In genomic region chr20:7226156-7226555, GRCh38 we compare ENCODE assay signal across 15 cellular contexts.
DNase-seq lines count a peak whose midpoint lies in the region; ATAC-seq and TF ChIP-seq lines count a peak whose summit lies in the region.
"Had no signal": no experiment of that assay in that cellular context is flagged by ENCODE, and none has a peak within 500 bp of the region (broad histone marks: within the 10 kb centered on the region; RNA-seq: fewer than 3 reads in every experiment).

No MANE protein-coding gene starts in this region.

- H3K9me3 ChIP-seq in colonic mucosa: no peaks in the 10 kb centered on the region

- H3K4me1 ChIP-seq in colonic mucosa: no peaks in the 10 kb centered on the region
- H3K4me1 ChIP-seq: BLaER1 treated with 17β-estradiol and CSF1 and Interleukin-3, amounts not matched to agents 10 nM and 100 nM had no signal

- DNase-seq in DMS 273 (lab: John Stamatoyannopoulos, UW; ENCODE audit: unreplicated experiment): peak; percentile 83
- DNase-seq in NCI-H1694 treated with DMSO at 0.1 percent for 48 hours (lab: John Stamatoyannopoulos, UW): peak; percentile 95
- peak; percentile 89 for DNase-seq in NCI-H524 treated with DMSO at 0.1 percent for 48 hours (lab: John Stamatoyannopoulos, UW)
- DNase-seq in colonic mucosa: no peak
- DNase-seq in NOMO-1 (lab: John Stamatoyannopoulos, UW; ENCODE audit: unreplicated experiment in 2 of 2): no peak
- DNase-seq: Calu3; CD8-positive, alpha-beta T cell; DMS153; DMS79 treated with DMSO at 0.1 percent for 48 hours; GF-D8; GM23248; HCEC 1CT had no signal

- H3K4me3 ChIP-seq in colonic mucosa: no peak overlapping the region
- H3K4me3 ChIP-seq: BLaER1 treated with 17β-estradiol and CSF1 and Interleukin-3, amounts not matched to agents 10 nM and 100 nM; GM23248 had no signal

- no peak for ATAC-seq in GM19328 (IDR thresholded peaks at IDR 0.05; ENCODE audit: unreplicated experiment)
- ATAC-seq: CD8-positive, alpha-beta T cell had no signal

- no peak overlapping the region for H3K27ac ChIP-seq in colonic mucosa
- H3K27ac ChIP-seq: BLaER1 treated with 17β-estradiol and CSF1 and Interleukin-3, amounts not matched to agents 10 nM and 100 nM; GM23248; HL-60 had no signal

- H3K27me3 ChIP-seq in colonic mucosa: no peaks in the 10 kb centered on the region
- H3K27me3 ChIP-seq: BLaER1 treated with 17β-estradiol and CSF1 and Interleukin-3, amounts not matched to agents 10 nM and 100 nM had no signal

- no peaks in the 10 kb centered on the region for H3K36me3 ChIP-seq in colonic mucosa
- H3K36me3 ChIP-seq: BLaER1 treated with 17β-estradiol and CSF1 and Interleukin-3, amounts not matched to agents 10 nM and 100 nM had no signal

- no peak for TF ChIP-seq CTCF in colonic mucosa (IDR thresholded peaks at IDR 0.05)

- H3K9ac ChIP-seq in colonic mucosa (ENCODE audit: low read depth in 2 of 2, low read length in 2 of 2): no peak overlapping the region
- H3K9ac ChIP-seq: BLaER1 treated with 17β-estradiol and CSF1 and Interleukin-3, amounts not matched to agents 10 nM and 100 nM; GM23248 had no signal

- intact Hi-C loops in colonic mucosa (cut with DNase I): no loop called here

Comparison
In these comparisons a context has a peak if more than half of its experiments do, and no peak if none do; other contexts are left out.
1. DNase-seq: peak in DMS 273 (single experiment), NCI-H1694 treated with DMSO at 0.1 percent for 48 hours (single experiment) and NCI-H524 treated with DMSO at 0.1 percent for 48 hours (single experiment); none in colonic mucosa (single experiment) and NOMO-1 (0 of 2).